In the genomic region with DNA sequence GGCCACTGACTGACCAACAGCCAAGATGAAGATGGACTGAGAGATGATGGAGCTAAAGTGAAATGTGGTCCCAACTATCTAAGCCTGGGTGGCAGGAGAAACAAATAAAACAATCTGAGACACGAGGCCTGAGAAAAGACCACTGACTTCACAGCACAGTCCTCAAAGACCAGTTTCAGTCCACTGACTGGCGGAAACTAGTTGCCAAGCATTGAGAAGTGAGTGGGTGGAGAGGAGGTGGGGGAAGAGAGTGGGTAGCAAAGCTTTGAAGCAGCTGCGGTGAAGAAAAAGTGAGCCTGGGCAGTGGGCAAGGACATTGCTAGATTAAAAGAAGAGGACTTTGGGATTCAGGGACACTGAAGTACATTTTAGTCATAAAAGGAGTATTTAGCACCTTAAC, we compare ENCODE assay signal across 13 cellular contexts. TPM values are rescaled to one million over a fixed set of nuclear protein-coding genes. Genes with fewer than 3 reads are reported as not detected.
DNase-seq lines count a peak whose midpoint lies in the region; ATAC-seq lines count a peak whose summit lies in the region.
"Had no signal": no experiment of that assay in that cellular context is flagged by ENCODE, and none has a peak within 500 bp of the region (broad histone marks: within the 10 kb centered on the region; RNA-seq: fewer than 3 reads in every experiment).

No MANE protein-coding gene starts in this region.

- ATAC-seq in GM18873 (IDR thresholded peaks at IDR 0.05; ENCODE audit: low FRiP score, unreplicated experiment), result peak; percentile 37
- peak; percentile 33 for ATAC-seq in GM21619 (IDR thresholded peaks at IDR 0.05; ENCODE audit: unreplicated experiment)
- peak; percentile 30 for ATAC-seq in HG03175 (IDR thresholded peaks at IDR 0.05; ENCODE audit: unreplicated experiment)
- ATAC-seq in naive B cell (ENCODE audit: low read depth in 2 of 2), result peak; percentile 30 to 33
- no peak for ATAC-seq in HG03342 (IDR thresholded peaks at IDR 0.05; ENCODE audit: unreplicated experiment)

- peaks cover 0 to 2% (median 0%) of the 10 kb centered on the region in 7 donors for H3K9me3 Mint-ChIP-seq in naive B cell

- peak overlapping the region; percentile 93 to 100 (median 96) for H3K4me3 Mint-ChIP-seq in naive B cell

- peak; percentile 74 for DNase-seq in naive B cell
- no peak for DNase-seq in GOT3 (lab: John Stamatoyannopoulos, UW)
- no peak for DNase-seq in DMS53 (lab: John Stamatoyannopoulos, UW)
- DNase-seq in NCI-H1417 (lab: John Stamatoyannopoulos, UW), result no peak
- DNase-seq: GM23248; NCI-H510A treated with DMSO at 0.1 percent for 48 hours; SK-N-SH; stimulated activated CD8-positive, alpha-beta memory T cell treated with anti-CD3 and anti-CD28 coated beads, Interleukin-4, amount 100 ng/mL, for 48 hours had no signal

- no peaks in the 10 kb centered on the region for H3K27me3 Mint-ChIP-seq in naive B cell

- H3K4me1 Mint-ChIP-seq in naive B cell, result peaks cover 71 to 73% (median 73%) of the 10 kb centered on the region in 3 donors

- peaks cover 38 to 46% of the 10 kb centered on the region in 2 donors for H3K36me3 Mint-ChIP-seq in naive B cell

- peak overlapping the region; percentile 81 to 99 (median 98) for H3K27ac Mint-ChIP-seq in naive B cell

RNA-seq across cellular contexts. Expression of gene MS4A1, which starts 1.9 kb away (rescaled TPM):
- polyA plus RNA-seq in naive B cell (ENCODE audit: low read depth in 6 of 6), result 1,000 to 10,000 TPM in 1 of 6 donors, 100 to 1,000 TPM in 5; 910 to 1,188 (median 959) TPM
- polyA plus RNA-seq: endothelial cell of umbilical vein, SK-N-SH had no signal

RNA-seq across cellular contexts. Expression of gene MS4A5, which starts 28.2 kb away (rescaled TPM):
- polyA plus RNA-seq in naive B cell (ENCODE audit: low read depth in 6 of 6), result not detected
- polyA plus RNA-seq: endothelial cell of umbilical vein, GM23248, SK-N-SH had no signal

RNA-seq across cellular contexts. Expression of gene MS4A12, which starts 35.0 kb away (rescaled TPM):
- not detected for polyA plus RNA-seq in naive B cell (ENCODE audit: low read depth in 6 of 6)
- polyA plus RNA-seq: endothelial cell of umbilical vein, GM23248, SK-N-SH had no signal

RNA-seq across cellular contexts. Expression of gene MS4A13, which starts 57.6 kb away (rescaled TPM):
- polyA plus RNA-seq in naive B cell (ENCODE audit: low read depth in 6 of 6), result not detected
- polyA plus RNA-seq: endothelial cell of umbilical vein, GM23248, SK-N-SH had no signal
